Comparison of ENCODE assay signal across 6 cellular contexts in the genomic region with DNA sequence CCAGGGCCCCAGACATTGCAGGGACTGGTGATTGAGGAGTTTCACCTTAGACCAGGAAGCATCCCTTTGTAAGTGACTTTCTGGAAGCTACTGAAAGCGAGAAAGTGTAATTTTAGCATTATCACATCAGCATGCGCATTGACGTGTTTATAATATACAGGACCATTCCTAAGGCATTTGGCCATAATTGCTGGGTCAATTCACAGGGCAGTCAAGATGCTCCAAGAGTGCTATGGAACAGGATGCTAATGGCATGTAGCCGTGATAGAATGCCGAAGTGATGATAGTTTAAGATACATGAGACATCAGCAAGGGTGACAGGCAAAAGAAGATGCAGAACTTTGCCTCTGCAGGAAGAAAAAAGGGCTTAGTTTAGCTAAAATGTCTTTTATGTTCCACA.
"Had no signal": no experiment of that assay in that cellular context is flagged by ENCODE, and none has a peak within 500 bp of the region (broad histone marks: within the 10 kb centered on the region; RNA-seq: fewer than 3 reads in every experiment).

No MANE protein-coding gene starts in this region.

- DNase-seq: IMR-90, KBM-7 had no signal

- H3K4me1 Mint-ChIP-seq: IgD-negative memory B cell had no signal

- H3K4me3 ChIP-seq: K562 had no signal

- ATAC-seq: HepG2, K562 had no signal

- H3K27ac ChIP-seq: HL-60 had no signal

- H3K36me3 Mint-ChIP-seq: IgD-negative memory B cell had no signal

- H3K27ac Mint-ChIP-seq: IgD-negative memory B cell had no signal

- H3K27me3 Mint-ChIP-seq: IgD-negative memory B cell had no signal

- H3K4me3 Mint-ChIP-seq: IgD-negative memory B cell had no signal
